In genomic region chr7:22833113-22833512, GRCh38 we compare ENCODE assay signal across 25 cellular contexts. TPM values are rescaled to one million over a fixed set of nuclear protein-coding genes. Genes with fewer than 3 reads are reported as not detected.
DNase-seq lines count a peak whose midpoint lies in the region; ATAC-seq, FAIRE-seq and TF ChIP-seq lines count a peak whose summit lies in the region.
"Had no signal": no experiment of that assay in that cellular context is flagged by ENCODE, and none has a peak within 500 bp of the region (broad histone marks: within the 10 kb centered on the region; RNA-seq: fewer than 3 reads in every experiment).

No MANE protein-coding gene starts in this region.

- no peaks in the 10 kb centered on the region for H3K36me3 ChIP-seq in K562 (ENCODE audit: control insufficient read depth, insufficient read depth, low read length)
- no peaks in the 10 kb centered on the region for H3K36me3 ChIP-seq in muscle layer of duodenum (ENCODE audit: control insufficient read depth in 1 of 2, insufficient read depth in 2 of 2, low read length in 2 of 2)
- H3K36me3 ChIP-seq in gastrocnemius medialis, result no peaks in the 10 kb centered on the region
- H3K36me3 ChIP-seq: BLaER1 treated with 17β-estradiol and CSF1 and Interleukin-3, amounts not matched to agents 10 nM and 100 nM had no signal

- TF ChIP-seq POLR2A in K562 (conservative IDR thresholded peaks at IDR 0.05), result no peak
- TF ChIP-seq POLR2A in gastrocnemius medialis (IDR thresholded peaks at IDR 0.05), result no peak

- H4K20me1 ChIP-seq in K562 (replicated peaks; ENCODE audit: control insufficient read depth, insufficient read depth, low read length), result no peaks in the 10 kb centered on the region
- H4K20me1 ChIP-seq: BLaER1 treated with 17β-estradiol and CSF1 and Interleukin-3, amounts not matched to agents 10 nM and 100 nM had no signal

- H3K4me3 ChIP-seq in K562 (no peak overlapping the region), muscle layer of duodenum (ENCODE audit: low read depth in 1 of 2, low read length in 2 of 2) (no peak overlapping the region), gastrocnemius medialis (no peak overlapping the region)
- H3K4me3 ChIP-seq: BLaER1 treated with 17β-estradiol and CSF1 and Interleukin-3, amounts not matched to agents 10 nM and 100 nM had no signal

- ATAC-seq in K562 (no peak), gastrocnemius medialis (no peak)
- ATAC-seq: HCT116 had no signal

- intact Hi-C loops in K562 (cut with micrococcal nuclease), result no loop called here
- intact Hi-C loops in gastrocnemius medialis (cut with DNase I; ENCODE audit: low total_unique reads), result no loop called here

- H3K9me3 ChIP-seq in K562 (replicated peaks; ENCODE audit: control insufficient read depth, insufficient read depth, low read depth, low read length) (no peaks in the 10 kb centered on the region), muscle layer of duodenum (ENCODE audit: control insufficient read depth in 1 of 2, low read length in 2 of 2) (no peaks in the 10 kb centered on the region), gastrocnemius medialis (no peaks in the 10 kb centered on the region)
- H3K9me3 ChIP-seq: BLaER1 treated with 17β-estradiol and CSF1 and Interleukin-3, amounts not matched to agents 10 nM and 100 nM had no signal

- in situ Hi-C loops in K562 (cut with MboI), result no loop called here
- in situ Hi-C loops in gastrocnemius medialis (cut with MboI; ENCODE audit: low sequenced_read_pairs in 4 of 4), result no loop called here

- no TSS peak for BruUV-seq in K562 (replicated peaks; lab: Mats Ljungman, UMichigan)

- POLR2A ChIA-PET in K562 (lab: Yijun Ruan, JAX), result interaction anchor here (0.9 kb wide), 1 partner anchor 23 kb away, joined by 3 read pairs; no protein-coding TSS in a partner anchor

- no peak overlapping the region for H3K4me2 ChIP-seq in K562 (ENCODE audit: insufficient read depth, low read length)
- H3K4me2 ChIP-seq: BLaER1 treated with 17β-estradiol and CSF1 and Interleukin-3, amounts not matched to agents 10 nM and 100 nM had no signal

- H3K27ac ChIP-seq in K562 (ENCODE audit: extremely low read depth, low read depth, low read length) (no peak overlapping the region), muscle layer of duodenum (ENCODE audit: low read length) (peak overlapping the region; percentile 19), gastrocnemius medialis (no peak overlapping the region)
- H3K27ac ChIP-seq: BLaER1 treated with 17β-estradiol and CSF1 and Interleukin-3, amounts not matched to agents 10 nM and 100 nM; HL-60 had no signal

- no peaks in the 10 kb centered on the region for H3K9me1 ChIP-seq in K562 (ENCODE audit: control insufficient read depth, insufficient read depth, low read length)

- 0 out of 2 replicates have a peak overlapping the region, but pooled peaks have one; percentile 78 for H2AFZ ChIP-seq in K562 (ENCODE audit: low read depth, low read length)

- TF ChIP-seq RAD21 in K562 (CRISPR knock-in tag; conservative IDR thresholded peaks at IDR 0.05 in 1 of 2, IDR thresholded peaks at IDR 0.05 in 1 of 2), result no peak

- TF ChIP-seq EP300 in K562 (IDR thresholded peaks at IDR 0.05; ENCODE audit: low read length), result no peak

- no peak for TF ChIP-seq CTCF in K562 (IDR thresholded peaks at IDR 0.05 in 2 of 3, conservative IDR thresholded peaks at IDR 0.05 in 1 of 3; ENCODE audit: insufficient read depth in 2 of 3, low read depth in 1 of 3, low read length in 3 of 3)
- TF ChIP-seq CTCF in gastrocnemius medialis (IDR thresholded peaks at IDR 0.05 in 4 of 5, conservative IDR thresholded peaks at IDR 0.05 in 1 of 5), result no peak

- H3K79me2 ChIP-seq in K562 (ENCODE audit: control insufficient read depth, insufficient read depth, low read length), result no peaks in the 10 kb centered on the region

- no peaks in the 10 kb centered on the region for H3K27me3 ChIP-seq in K562 (ENCODE audit: control insufficient read depth in 2 of 2, insufficient read depth in 2 of 2, low read length in 2 of 2)
- H3K27me3 ChIP-seq in muscle layer of duodenum (ENCODE audit: low read depth, low read length), result no peaks in the 10 kb centered on the region
- H3K27me3 ChIP-seq in gastrocnemius medialis, result no peaks in the 10 kb centered on the region
- H3K27me3 ChIP-seq: BLaER1 treated with 17β-estradiol and CSF1 and Interleukin-3, amounts not matched to agents 10 nM and 100 nM had no signal

- no peak overlapping the region for H3K9ac ChIP-seq in K562 (ENCODE audit: insufficient read depth in 1 of 2, low read depth in 2 of 2, low read length in 2 of 2)
- H3K9ac ChIP-seq: BLaER1 treated with 17β-estradiol and CSF1 and Interleukin-3, amounts not matched to agents 10 nM and 100 nM had no signal

- DNase-seq in NCI-H82 (lab: John Stamatoyannopoulos, UW) (peak; percentile 9), NCI-H82 treated with DMSO at 0.1 percent for 48 hours (lab: John Stamatoyannopoulos, UW; ENCODE audit: unreplicated experiment) (no peak), K562 (ENCODE audit: extremely low read depth in 1 of 4, low spot score in 3 of 4) (no peak), gastrocnemius medialis (no peak), NCI-H146 treated with DMSO at 0.1 percent for 48 hours (lab: John Stamatoyannopoulos, UW; ENCODE audit: unreplicated experiment) (no peak), occipital lobe (lab: John Stamatoyannopoulos, UW) (no peak)
- DNase-seq: 8988T; CD4-positive, alpha-beta memory T cell; COR-L47; DMS79 treated with DMSO at 0.1 percent for 48 hours; NCI-H1092; NCI-H1417 treated with DMSO at 0.1 percent for 48 hours; NCI-H187 treated with DMSO at 0.1 percent for 48 hours; NCI-H2171 treated with DMSO at 0.1 percent for 48 hours; NCI-H345; NCI-H524; NCI-H748 treated with DMSO at 0.1 percent for 48 hours; NK-92 treated with Interleukin-12 subunit alpha and Interleukin-12 subunit beta, amount 100 ng/mL, for 24 hours; Right ventricle myocardium superior; RPMI8226 had no signal

- CTCF ChIA-PET in K562 (lab: Yijun Ruan, JAX; ENCODE audit: low intra/inter-chr PET ratio), result no interaction called here

- FAIRE-seq in K562 (lab: Jason Lieb, UNC), result no peak
- FAIRE-seq: GM12892 had no signal

- H3K4me1 ChIP-seq in K562 (replicated peaks in 1 of 2; ENCODE audit: control insufficient read depth in 2 of 2, insufficient read depth in 2 of 2, low read length in 2 of 2), result peaks cover 2 to 3% of the 10 kb centered on the region in 2 experiments; a peak in 2 of 5 replicates
- H3K4me1 ChIP-seq in muscle layer of duodenum (ENCODE audit: control insufficient read depth in 1 of 2, insufficient read depth in 2 of 2, low read length in 2 of 2), result peaks cover 5 to 8% of the 10 kb centered on the region in 2 donors
- peaks cover 4 to 7% of the 10 kb centered on the region in 2 donors for H3K4me1 ChIP-seq in gastrocnemius medialis

TF ChIP-seq in K562, 482 proteins besides CTCF, POLR2A, EP300 and RAD21 (continues in another document):
- no peak for TF ChIP-seq MCM2 (IDR thresholded peaks at IDR 0.05; ENCODE audit: low read depth)
- no peak for TF ChIP-seq ZBTB26 (CRISPR knock-in tag; IDR thresholded peaks at IDR 0.05)
- TF ChIP-seq ZNF76 (CRISPR knock-in tag; IDR thresholded peaks at IDR 0.05; ENCODE audit: borderline replicate concordance), result no peak
- no peak for TF ChIP-seq SIRT6 (IDR thresholded peaks at IDR 0.05; ENCODE audit: low read depth, low read length)
- no peak for TF ChIP-seq ARID1B (IDR thresholded peaks at IDR 0.05)
- no peak for TF ChIP-seq PML (IDR thresholded peaks at IDR 0.05; ENCODE audit: low read length)
- no peak for TF ChIP-seq XRCC4 (IDR thresholded peaks at IDR 0.05; ENCODE audit: extremely low read depth, insufficient read depth, insufficient read length)
- no peak for TF ChIP-seq MBD2 (IDR thresholded peaks at IDR 0.05; ENCODE audit: borderline replicate concordance, low read depth)
- no peak for TF ChIP-seq ETV6 (IDR thresholded peaks at IDR 0.05; ENCODE audit: borderline replicate concordance in 1 of 2, low read depth in 2 of 2, low read length in 1 of 2)
- no peak for TF ChIP-seq ETV6 (CRISPR knock-in tag; IDR thresholded peaks at IDR 0.05; ENCODE audit: borderline replicate concordance)
- TF ChIP-seq DPF2 (IDR thresholded peaks at IDR 0.05), result no peak

RNA-seq across cellular contexts. Expression of gene TOMM7, which starts 10.5 kb away (rescaled TPM):
- total RNA-seq in K562 (2011; cell fraction: chromatin; rRNA removed; ENCODE audit: low replicate concordance), result 33.0 and 56.7 TPM in 2 replicates
- total RNA-seq in K562 (2011; cell fraction: nucleolus; rRNA removed), result 99.1 and 138 TPM in 2 replicates
- 91.9 and 144 TPM in 2 replicates for total RNA-seq in K562 (2011; cell fraction: nucleoplasm; rRNA removed)
- total RNA-seq in K562 (2014; rRNA removed) (254 and 299 TPM in 2 replicates), K562 (2014; rRNA removed; fragmentation: Illumina TruSeq; extraction: Trizol) (527 and 643 TPM in 2 replicates), K562 (2015; rRNA removed; fragmentation: Illumina TruSeq; extraction: Trizol) (301 and 309 TPM in 2 replicates), K562 (2021) (421 and 457 TPM in 2 replicates), gastrocnemius medialis (100 to 1,000 TPM; 124 to 235 (median 218) TPM), occipital lobe (194 TPM)
- polyA plus RNA-seq in K562 (2011; rRNA removed) (1,717 and 2,316 TPM in 2 replicates), K562 (2014; fragmentation: Illumina TruSeq; extraction: Trizol) (263 and 283 TPM in 2 replicates), K562 (2014; fragmentation: Nextera tagmentation; extraction: Ambion mirVana) (100 to 1,000 TPM; 787 to 797 TPM), K562 (2014; rRNA removed) (564 and 638 TPM in 2 replicates)
- 211 and 453 TPM in 2 replicates for polyA plus RNA-seq in K562 (2011; cell fraction: cytosol; rRNA removed)
- 114 and 243 TPM in 2 replicates for polyA plus RNA-seq in K562 (2011; cell fraction: nucleus; rRNA removed)
- 614 and 759 TPM in 2 replicates for polyA plus RNA-seq in K562 (2012)
- polyA minus RNA-seq in K562 (2011; rRNA and poly(A)+ RNA removed), result 96.8 and 124 TPM in 2 replicates
- 53.5 and 72.6 TPM in 2 replicates for polyA minus RNA-seq in K562 (2011; cell fraction: cytosol; rRNA and poly(A)+ RNA removed)
- 31.4 and 79.2 TPM in 2 replicates for polyA minus RNA-seq in K562 (2011; cell fraction: nucleus; rRNA and poly(A)+ RNA removed)
